ENCODE assay signal across 13 cellular contexts in the genomic region with DNA sequence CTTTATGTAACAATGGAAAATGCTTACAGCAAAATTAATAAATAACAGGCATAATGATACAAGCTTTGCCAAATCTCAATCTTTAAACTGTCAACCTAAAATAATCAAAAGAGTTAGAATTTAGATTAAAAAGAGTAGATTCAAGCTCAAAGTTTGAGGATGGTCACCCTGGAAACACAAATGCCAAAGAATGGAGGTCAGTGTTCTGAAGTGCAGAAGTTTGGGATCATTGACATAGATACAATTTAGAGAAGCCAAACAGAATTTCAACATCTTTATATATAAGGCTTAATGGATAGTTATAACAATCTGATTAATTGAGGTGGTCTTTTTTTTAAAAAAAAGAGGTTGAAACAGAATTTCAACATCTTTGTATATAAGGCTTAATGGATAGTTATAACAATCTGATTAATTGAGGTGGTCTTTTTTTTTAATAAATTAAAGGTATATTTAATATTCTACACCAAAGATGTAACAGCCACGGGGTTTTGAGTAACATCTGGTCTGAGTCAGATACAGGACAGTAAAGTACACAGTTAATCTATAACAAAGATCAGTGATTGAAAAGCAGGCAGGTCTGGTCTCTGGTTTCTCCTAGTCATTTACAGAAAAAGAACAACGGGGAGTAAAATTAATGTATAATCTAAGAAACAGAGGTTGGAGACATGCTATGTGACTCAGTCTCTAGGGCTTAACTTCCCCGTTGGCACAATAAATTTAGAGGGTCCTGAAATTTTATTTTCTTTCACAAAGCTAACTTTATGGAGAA.
DNase-seq lines count a peak whose midpoint lies in the region; ATAC-seq and TF ChIP-seq lines count a peak whose summit lies in the region.
"Had no signal": no experiment of that assay in that cellular context is flagged by ENCODE, and none has a peak within 500 bp of the region (broad histone marks: within the 10 kb centered on the region; RNA-seq: fewer than 3 reads in every experiment).

No MANE protein-coding gene starts in this region.

- H3K9me3 ChIP-seq in gastroesophageal sphincter, result no peaks in the 10 kb centered on the region

- no peak for TF ChIP-seq EP300 in gastroesophageal sphincter (IDR thresholded peaks at IDR 0.05)

- TF ChIP-seq CTCF in gastroesophageal sphincter (IDR thresholded peaks at IDR 0.05) (no peak), omental fat pad (IDR thresholded peaks at IDR 0.05) (no peak)

- H3K27ac ChIP-seq in gastroesophageal sphincter, result no peak overlapping the region
- H3K27ac ChIP-seq: foreskin keratinocyte had no signal

- ATAC-seq in GM18861 (IDR thresholded peaks at IDR 0.05; ENCODE audit: unreplicated experiment) (peak; percentile 100), GM21619 (IDR thresholded peaks at IDR 0.05; ENCODE audit: unreplicated experiment) (peak; percentile 98), HG03095 (IDR thresholded peaks at IDR 0.05; ENCODE audit: unreplicated experiment) (peak; percentile 96), SK-N-SH treated with all-trans-retinoic acid at 6 μM for 48 hours (no peak; the same call in 2 of the 3 replicates), gastroesophageal sphincter (no peak), omental fat pad (ENCODE audit: low FRiP score) (no peak)
- ATAC-seq: foreskin keratinocyte had no signal

- H3K4me1 ChIP-seq in gastroesophageal sphincter, result no peaks in the 10 kb centered on the region
- H3K4me1 ChIP-seq: foreskin keratinocyte had no signal

- TF ChIP-seq POLR2A in gastroesophageal sphincter (IDR thresholded peaks at IDR 0.05), result no peak

- H3K27me3 ChIP-seq in gastroesophageal sphincter, result no peaks in the 10 kb centered on the region

- DNase-seq in cerebellar nuclear complex (lab: John Stamatoyannopoulos, UW), result no peak
- no peak for DNase-seq in OCI-M1 (lab: John Stamatoyannopoulos, UW)
- DNase-seq in omental fat pad (ENCODE audit: low spot score), result no peak
- DNase-seq: activated T-cell treated with anti-CD3 and anti-CD28 coated beads, Interleukin-2, amount 50 U/mL, for 24 hours; effector CD4-positive, alpha-beta T cell; foreskin keratinocyte; NCI-H69; nucleus accumbens had no signal

- 32 to 34% methylated on average over 3 of the region's 3 CpGs for WGBS in gastroesophageal sphincter (ENCODE audit: low coverage in 1 of 2), 2 donors

- no peak overlapping the region for H3K4me3 ChIP-seq in gastroesophageal sphincter

- H3K36me3 ChIP-seq in gastroesophageal sphincter, result no peaks in the 10 kb centered on the region

TF ChIP-seq in SK-N-SH treated with all-trans-retinoic acid at 6 μM for 48 hours, 23 proteins besides CTCF, POLR2A, EP300 and RAD21:
- TF ChIP-seq, protein P1, sequence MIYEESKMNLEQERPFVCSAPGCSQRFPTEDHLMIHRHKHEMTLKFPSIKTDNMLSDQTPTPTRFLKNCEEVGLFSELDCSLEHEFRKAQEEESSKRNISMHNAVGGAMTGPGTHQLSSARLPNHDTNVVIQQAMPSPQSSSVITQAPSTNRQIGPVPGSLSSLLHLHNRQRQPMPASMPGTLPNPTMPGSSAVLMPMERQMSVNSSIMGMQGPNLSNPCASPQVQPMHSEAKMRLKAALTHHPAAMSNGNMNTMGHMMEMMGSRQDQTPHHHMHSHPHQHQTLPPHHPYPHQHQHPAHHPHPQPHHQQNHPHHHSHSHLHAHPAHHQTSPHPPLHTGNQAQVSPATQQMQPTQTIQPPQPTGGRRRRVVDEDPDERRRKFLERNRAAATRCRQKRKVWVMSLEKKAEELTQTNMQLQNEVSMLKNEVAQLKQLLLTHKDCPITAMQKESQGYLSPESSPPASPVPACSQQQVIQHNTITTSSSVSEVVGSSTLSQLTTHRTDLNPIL (CRISPR knock-in tag; IDR thresholded peaks at IDR 0.05; ENCODE audit: low read depth), result no peak
- TF ChIP-seq TSHZ2 (CRISPR knock-in tag; IDR thresholded peaks at IDR 0.05) (peak; percentile 69; the same call in 1 of the 2 replicates), ISL1 (CRISPR knock-in tag; IDR thresholded peaks at IDR 0.05) (no peak), TCF4 (CRISPR knock-in tag; IDR thresholded peaks at IDR 0.05; ENCODE audit: borderline replicate concordance) (peak; percentile 69; the same call in 1 of the 2 replicates)

Comparison
In these comparisons a context has a peak if more than half of its experiments do, and no peak if none do; other contexts are left out.
1. ATAC-seq: peak in GM18861 (single experiment), GM21619 (single experiment) and HG03095 (single experiment); none in SK-N-SH treated with all-trans-retinoic acid at 6 μM for 48 hours (single experiment), gastroesophageal sphincter (single experiment) and omental fat pad (single experiment).